Comparison of ENCODE assay signal across 1 cellular context in the genomic region with DNA sequence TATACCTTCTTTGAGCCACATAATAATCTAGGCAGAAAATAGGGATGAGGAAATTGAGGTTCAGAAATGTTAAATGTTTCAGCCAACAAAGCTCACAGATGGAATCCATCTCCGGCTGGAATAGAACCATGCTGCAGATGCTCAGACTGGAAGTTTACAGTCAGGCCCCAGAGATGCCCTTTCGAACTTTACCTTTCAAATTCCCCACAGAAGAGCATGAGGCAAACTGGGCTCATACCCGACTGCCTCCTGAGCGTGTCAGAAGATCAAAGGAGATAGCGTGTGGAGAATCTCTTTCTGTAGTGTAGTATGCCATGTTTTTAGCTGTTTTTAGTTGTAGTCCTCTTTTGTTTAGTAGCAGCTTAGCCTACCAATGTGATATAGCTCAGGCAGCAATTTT.
TF ChIP-seq lines count a peak whose summit lies in the region.

No MANE protein-coding gene starts in this region.

TF ChIP-seq in HepG2, 621 proteins besides CTCF, POLR2A, EP300 and RAD21 (continued from another document and continues in another):
- 0 out of 2 replicates have a peak, but pooled peaks have one; percentile 36 for TF ChIP-seq ZNF292 (CRISPR knock-in tag; IDR thresholded peaks at IDR 0.05; ENCODE audit: borderline replicate concordance, low read depth)
- no peak for TF ChIP-seq ZNF616 (CRISPR knock-in tag; IDR thresholded peaks at IDR 0.05; ENCODE audit: low read depth)
- TF ChIP-seq HOXD1 (CRISPR knock-in tag; IDR thresholded peaks at IDR 0.05): no peak
- no peak for TF ChIP-seq ZNF781 (CRISPR knock-in tag; IDR thresholded peaks at IDR 0.05; ENCODE audit: borderline replicate concordance, not compliant biosample characterization)
- no peak for TF ChIP-seq ARID2 (CRISPR knock-in tag; IDR thresholded peaks at IDR 0.05; ENCODE audit: borderline replicate concordance)
- TF ChIP-seq TGIF2 (CRISPR knock-in tag; IDR thresholded peaks at IDR 0.05): no peak
- no peak for TF ChIP-seq SRF (IDR thresholded peaks at IDR 0.05; ENCODE audit: low read depth, low read length)
- TF ChIP-seq SIN3B (IDR thresholded peaks at IDR 0.05; ENCODE audit: low read length): no peak
- no peak for TF ChIP-seq ATRX (CRISPR knock-in tag; IDR thresholded peaks at IDR 0.05; ENCODE audit: borderline replicate concordance)
- TF ChIP-seq POLR2AphosphoS5 (IDR thresholded peaks at IDR 0.05; ENCODE audit: low read depth, low read length): no peak
- no peak for TF ChIP-seq ZNF607 (CRISPR knock-in tag; IDR thresholded peaks at IDR 0.05; ENCODE audit: borderline replicate concordance)
- no peak for TF ChIP-seq CREM (IDR thresholded peaks at IDR 0.05)
- TF ChIP-seq CREM (CRISPR knock-in tag; IDR thresholded peaks at IDR 0.05): no peak
- no peak for TF ChIP-seq ZNF468 (CRISPR knock-in tag; IDR thresholded peaks at IDR 0.05)
- no peak for TF ChIP-seq SAFB2 (CRISPR knock-in tag; IDR thresholded peaks at IDR 0.05; ENCODE audit: borderline replicate concordance, low read depth)
- TF ChIP-seq, protein P1, sequence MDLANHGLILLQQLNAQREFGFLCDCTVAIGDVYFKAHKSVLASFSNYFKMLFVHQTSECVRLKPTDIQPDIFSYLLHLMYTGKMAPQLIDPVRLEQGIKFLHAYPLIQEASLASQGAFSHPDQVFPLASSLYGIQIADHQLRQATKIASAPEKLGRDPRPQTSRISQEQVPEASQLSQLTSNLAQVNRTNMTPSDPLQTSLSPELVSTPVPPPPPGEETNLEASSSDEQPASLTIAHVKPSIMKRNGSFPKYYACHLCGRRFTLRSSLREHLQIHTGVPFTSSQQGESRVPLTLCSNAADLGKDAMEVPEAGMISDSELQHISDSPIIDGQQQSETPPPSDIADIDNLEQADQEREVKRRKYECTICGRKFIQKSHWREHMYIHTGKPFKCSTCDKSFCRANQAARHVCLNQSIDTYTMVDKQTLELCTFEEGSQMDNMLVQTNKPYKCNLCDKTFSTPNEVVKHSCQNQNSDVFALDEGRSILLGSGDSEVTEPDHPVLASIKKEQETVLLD (CRISPR knock-in tag; IDR thresholded peaks at IDR 0.05; ENCODE audit: low read depth): no peak
- TF ChIP-seq RXRA (CRISPR knock-in tag; IDR thresholded peaks at IDR 0.05): peak; percentile 20; the same call in 1 of the 2 replicates
- TF ChIP-seq ZNF496 (CRISPR knock-in tag; IDR thresholded peaks at IDR 0.05; ENCODE audit: insufficient replicate concordance): no peak
- TF ChIP-seq HNF4G (IDR thresholded peaks at IDR 0.05; ENCODE audit: borderline replicate concordance, low read depth, low read length): peak; percentile 63
- TF ChIP-seq HNF4G (CRISPR knock-in tag; IDR thresholded peaks at IDR 0.05; ENCODE audit: borderline replicate concordance, low read depth): no peak
- no peak for TF ChIP-seq HMG20A (CRISPR knock-in tag; IDR thresholded peaks at IDR 0.05; ENCODE audit: borderline replicate concordance)
- 0 out of 2 replicates have a peak, but pooled peaks have one; percentile 15 for TF ChIP-seq FOXO1 (CRISPR knock-in tag; IDR thresholded peaks at IDR 0.05)
- no peak for TF ChIP-seq KMT2B (CRISPR knock-in tag; IDR thresholded peaks at IDR 0.05)
- TF ChIP-seq KDM2A (CRISPR knock-in tag; IDR thresholded peaks at IDR 0.05; ENCODE audit: borderline replicate concordance, low read depth): no peak
- no peak for TF ChIP-seq ZBTB3 (CRISPR knock-in tag; IDR thresholded peaks at IDR 0.05; ENCODE audit: borderline replicate concordance, low read depth)
- TF ChIP-seq ZNF790 (CRISPR knock-in tag; IDR thresholded peaks at IDR 0.05; ENCODE audit: borderline replicate concordance): no peak
- TF ChIP-seq, protein P2, sequence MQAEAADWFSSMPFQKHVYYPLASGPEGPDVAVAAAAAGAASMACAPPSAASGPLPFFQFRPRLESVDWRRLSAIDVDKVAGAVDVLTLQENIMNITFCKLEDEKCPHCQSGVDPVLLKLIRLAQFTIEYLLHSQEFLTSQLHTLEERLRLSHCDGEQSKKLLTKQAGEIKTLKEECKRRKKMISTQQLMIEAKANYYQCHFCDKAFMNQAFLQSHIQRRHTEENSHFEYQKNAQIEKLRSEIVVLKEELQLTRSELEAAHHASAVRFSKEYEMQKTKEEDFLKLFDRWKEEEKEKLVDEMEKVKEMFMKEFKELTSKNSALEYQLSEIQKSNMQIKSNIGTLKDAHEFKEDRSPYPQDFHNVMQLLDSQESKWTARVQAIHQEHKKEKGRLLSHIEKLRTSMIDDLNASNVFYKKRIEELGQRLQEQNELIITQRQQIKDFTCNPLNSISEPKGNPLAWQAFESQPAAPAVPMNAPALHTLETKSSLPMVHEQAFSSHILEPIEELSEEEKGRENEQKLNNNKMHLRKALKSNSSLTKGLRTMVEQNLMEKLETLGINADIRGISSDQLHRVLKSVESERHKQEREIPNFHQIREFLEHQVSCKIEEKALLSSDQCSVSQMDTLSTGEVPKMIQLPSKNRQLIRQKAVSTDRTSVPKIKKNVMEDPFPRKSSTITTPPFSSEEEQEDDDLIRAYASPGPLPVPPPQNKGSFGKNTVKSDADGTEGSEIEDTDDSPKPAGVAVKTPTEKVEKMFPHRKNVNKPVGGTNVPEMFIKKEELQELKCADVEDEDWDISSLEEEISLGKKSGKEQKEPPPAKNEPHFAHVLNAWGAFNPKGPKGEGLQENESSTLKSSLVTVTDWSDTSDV (CRISPR knock-in tag; IDR thresholded peaks at IDR 0.05): no peak
- TF ChIP-seq STAG1 (CRISPR knock-in tag; IDR thresholded peaks at IDR 0.05): no peak
- no peak for TF ChIP-seq CHD4 (IDR thresholded peaks at IDR 0.05; ENCODE audit: borderline replicate concordance, low read length)
- no peak for TF ChIP-seq ZZZ3 (CRISPR knock-in tag; IDR thresholded peaks at IDR 0.05; ENCODE audit: borderline replicate concordance)
- no peak for TF ChIP-seq SP4 (CRISPR knock-in tag; IDR thresholded peaks at IDR 0.05)
- TF ChIP-seq SOX6 (IDR thresholded peaks at IDR 0.05): no peak
- TF ChIP-seq SOX6 (CRISPR knock-in tag; IDR thresholded peaks at IDR 0.05): no peak
- TF ChIP-seq U2AF2 (IDR thresholded peaks at IDR 0.05; ENCODE audit: low read depth, low read length): no peak
- TF ChIP-seq BCL6 (CRISPR knock-in tag; IDR thresholded peaks at IDR 0.05): no peak
- TF ChIP-seq TBL1XR1 (IDR thresholded peaks at IDR 0.05; ENCODE audit: borderline replicate concordance, low read length, partially characterized antibody): no peak
- no peak for TF ChIP-seq MAZ (IDR thresholded peaks at IDR 0.05; ENCODE audit: borderline replicate concordance, low read depth, low read length)
- TF ChIP-seq MAZ (CRISPR knock-in tag; IDR thresholded peaks at IDR 0.05; ENCODE audit: low read depth): no peak
- TF ChIP-seq, protein P3, sequence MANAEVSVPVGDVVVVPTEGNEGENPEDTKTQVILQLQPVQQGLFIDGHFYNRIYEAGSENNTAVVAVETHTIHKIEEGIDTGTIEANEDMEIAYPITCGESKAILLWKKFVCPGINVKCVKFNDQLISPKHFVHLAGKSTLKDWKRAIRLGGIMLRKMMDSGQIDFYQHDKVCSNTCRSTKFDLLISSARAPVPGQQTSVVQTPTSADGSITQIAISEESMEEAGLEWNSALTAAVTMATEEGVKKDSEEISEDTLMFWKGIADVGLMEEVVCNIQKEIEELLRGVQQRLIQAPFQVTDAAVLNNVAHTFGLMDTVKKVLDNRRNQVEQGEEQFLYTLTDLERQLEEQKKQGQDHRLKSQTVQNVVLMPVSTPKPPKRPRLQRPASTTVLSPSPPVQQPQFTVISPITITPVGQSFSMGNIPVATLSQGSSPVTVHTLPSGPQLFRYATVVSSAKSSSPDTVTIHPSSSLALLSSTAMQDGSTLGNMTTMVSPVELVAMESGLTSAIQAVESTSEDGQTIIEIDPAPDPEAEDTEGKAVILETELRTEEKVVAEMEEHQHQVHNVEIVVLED (CRISPR knock-in tag; IDR thresholded peaks at IDR 0.05; ENCODE audit: borderline replicate concordance): no peak
- no peak for TF ChIP-seq TARDBP (CRISPR knock-in tag; IDR thresholded peaks at IDR 0.05)
- TF ChIP-seq, protein P4, sequence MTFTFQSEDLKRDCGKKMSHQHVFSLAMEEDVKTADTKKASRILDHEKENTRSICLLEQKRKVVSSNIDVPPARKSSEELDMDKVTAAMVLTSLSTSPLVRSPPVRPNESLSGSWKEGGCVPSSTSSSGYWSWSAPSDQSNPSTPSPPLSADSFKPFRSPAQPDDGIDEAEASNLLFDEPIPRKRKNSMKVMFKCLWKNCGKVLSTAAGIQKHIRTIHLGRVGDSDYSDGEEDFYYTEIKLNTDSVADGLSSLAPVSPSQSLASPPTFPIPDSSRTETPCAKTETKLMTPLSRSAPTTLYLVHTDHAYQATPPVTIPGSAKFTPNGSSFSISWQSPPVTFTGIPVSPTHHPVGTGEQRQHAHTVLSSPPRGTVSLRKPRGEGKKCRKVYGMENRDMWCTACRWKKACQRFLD (CRISPR knock-in tag; IDR thresholded peaks at IDR 0.05; ENCODE audit: borderline replicate concordance): no peak
- TF ChIP-seq PCBP1 (IDR thresholded peaks at IDR 0.05; ENCODE audit: borderline replicate concordance, low read depth, low read length): no peak
- no peak for TF ChIP-seq RORA (CRISPR knock-in tag; IDR thresholded peaks at IDR 0.05)
- peak; percentile 62; the same call in 1 of the 2 replicates for TF ChIP-seq ZNF331 (CRISPR knock-in tag; IDR thresholded peaks at IDR 0.05)
- TF ChIP-seq KDM6A (CRISPR knock-in tag; IDR thresholded peaks at IDR 0.05; ENCODE audit: low read depth): peak; percentile 55; the same call in 1 of the 2 replicates
- no peak for TF ChIP-seq KLF9 (CRISPR knock-in tag; IDR thresholded peaks at IDR 0.05; ENCODE audit: low read depth)
- no peak for TF ChIP-seq ZNF816 (CRISPR knock-in tag; IDR thresholded peaks at IDR 0.05; ENCODE audit: borderline replicate concordance)
- TF ChIP-seq, protein P5, sequence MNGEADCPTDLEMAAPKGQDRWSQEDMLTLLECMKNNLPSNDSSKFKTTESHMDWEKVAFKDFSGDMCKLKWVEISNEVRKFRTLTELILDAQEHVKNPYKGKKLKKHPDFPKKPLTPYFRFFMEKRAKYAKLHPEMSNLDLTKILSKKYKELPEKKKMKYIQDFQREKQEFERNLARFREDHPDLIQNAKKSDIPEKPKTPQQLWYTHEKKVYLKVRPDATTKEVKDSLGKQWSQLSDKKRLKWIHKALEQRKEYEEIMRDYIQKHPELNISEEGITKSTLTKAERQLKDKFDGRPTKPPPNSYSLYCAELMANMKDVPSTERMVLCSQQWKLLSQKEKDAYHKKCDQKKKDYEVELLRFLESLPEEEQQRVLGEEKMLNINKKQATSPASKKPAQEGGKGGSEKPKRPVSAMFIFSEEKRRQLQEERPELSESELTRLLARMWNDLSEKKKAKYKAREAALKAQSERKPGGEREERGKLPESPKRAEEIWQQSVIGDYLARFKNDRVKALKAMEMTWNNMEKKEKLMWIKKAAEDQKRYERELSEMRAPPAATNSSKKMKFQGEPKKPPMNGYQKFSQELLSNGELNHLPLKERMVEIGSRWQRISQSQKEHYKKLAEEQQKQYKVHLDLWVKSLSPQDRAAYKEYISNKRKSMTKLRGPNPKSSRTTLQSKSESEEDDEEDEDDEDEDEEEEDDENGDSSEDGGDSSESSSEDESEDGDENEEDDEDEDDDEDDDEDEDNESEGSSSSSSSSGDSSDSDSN (CRISPR knock-in tag; IDR thresholded peaks at IDR 0.05): no peak
- no peak for TF ChIP-seq CBX2 (IDR thresholded peaks at IDR 0.05; ENCODE audit: low read depth, low read length)
- no peak for TF ChIP-seq CBX2 (CRISPR knock-in tag; IDR thresholded peaks at IDR 0.05; ENCODE audit: low read depth)
- TF ChIP-seq ARNT (IDR thresholded peaks at IDR 0.05): no peak
- TF ChIP-seq ZNF629 (CRISPR knock-in tag; conservative IDR thresholded peaks at IDR 0.05): peak; percentile 49; the same call in 1 of the 2 replicates
- peak; percentile 64 for TF ChIP-seq ZNF644 (CRISPR knock-in tag; IDR thresholded peaks at IDR 0.05; ENCODE audit: low read depth)
- no peak for TF ChIP-seq KAT7 (CRISPR knock-in tag; IDR thresholded peaks at IDR 0.05; ENCODE audit: borderline replicate concordance)
- TF ChIP-seq, protein P6, sequence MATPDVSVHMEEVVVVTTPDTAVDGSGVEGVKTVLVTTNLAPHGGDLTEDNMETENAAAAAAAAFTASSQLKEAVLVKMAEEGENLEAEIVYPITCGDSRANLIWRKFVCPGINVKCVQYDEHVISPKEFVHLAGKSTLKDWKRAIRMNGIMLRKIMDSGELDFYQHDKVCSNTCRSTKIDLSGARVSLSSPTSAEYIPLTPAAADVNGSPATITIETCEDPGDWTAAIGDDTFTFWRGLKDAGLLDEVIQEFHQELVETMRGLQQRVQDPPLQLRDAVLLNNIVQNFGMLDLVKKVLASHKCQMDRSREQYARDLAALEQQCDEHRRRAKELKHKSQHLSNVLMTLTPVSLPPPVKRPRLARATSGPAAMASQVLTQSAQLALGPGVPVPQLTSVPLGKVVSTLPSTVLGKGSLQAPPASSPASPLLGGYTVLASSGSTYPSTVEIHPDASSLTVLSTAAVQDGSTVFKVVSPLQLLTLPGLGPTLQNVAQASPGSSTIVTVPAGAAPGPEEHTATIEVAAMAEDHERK (CRISPR knock-in tag; IDR thresholded peaks at IDR 0.05; ENCODE audit: low read depth): no peak
- no peak for TF ChIP-seq ZNF7 (CRISPR knock-in tag; IDR thresholded peaks at IDR 0.05)
- TF ChIP-seq PRMT3 (CRISPR knock-in tag; IDR thresholded peaks at IDR 0.05; ENCODE audit: borderline replicate concordance, low read depth): no peak
- no peak for TF ChIP-seq ZNF382 (CRISPR knock-in tag; IDR thresholded peaks at IDR 0.05; ENCODE audit: borderline replicate concordance)
- TF ChIP-seq, protein P7, sequence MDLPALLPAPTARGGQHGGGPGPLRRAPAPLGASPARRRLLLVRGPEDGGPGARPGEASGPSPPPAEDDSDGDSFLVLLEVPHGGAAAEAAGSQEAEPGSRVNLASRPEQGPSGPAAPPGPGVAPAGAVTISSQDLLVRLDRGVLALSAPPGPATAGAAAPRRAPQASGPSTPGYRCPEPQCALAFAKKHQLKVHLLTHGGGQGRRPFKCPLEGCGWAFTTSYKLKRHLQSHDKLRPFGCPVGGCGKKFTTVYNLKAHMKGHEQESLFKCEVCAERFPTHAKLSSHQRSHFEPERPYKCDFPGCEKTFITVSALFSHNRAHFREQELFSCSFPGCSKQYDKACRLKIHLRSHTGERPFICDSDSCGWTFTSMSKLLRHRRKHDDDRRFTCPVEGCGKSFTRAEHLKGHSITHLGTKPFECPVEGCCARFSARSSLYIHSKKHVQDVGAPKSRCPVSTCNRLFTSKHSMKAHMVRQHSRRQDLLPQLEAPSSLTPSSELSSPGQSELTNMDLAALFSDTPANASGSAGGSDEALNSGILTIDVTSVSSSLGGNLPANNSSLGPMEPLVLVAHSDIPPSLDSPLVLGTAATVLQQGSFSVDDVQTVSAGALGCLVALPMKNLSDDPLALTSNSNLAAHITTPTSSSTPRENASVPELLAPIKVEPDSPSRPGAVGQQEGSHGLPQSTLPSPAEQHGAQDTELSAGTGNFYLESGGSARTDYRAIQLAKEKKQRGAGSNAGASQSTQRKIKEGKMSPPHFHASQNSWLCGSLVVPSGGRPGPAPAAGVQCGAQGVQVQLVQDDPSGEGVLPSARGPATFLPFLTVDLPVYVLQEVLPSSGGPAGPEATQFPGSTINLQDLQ (CRISPR knock-in tag; IDR thresholded peaks at IDR 0.05): no peak
- TF ChIP-seq RAD51 (IDR thresholded peaks at IDR 0.05; ENCODE audit: borderline replicate concordance): no peak
- TF ChIP-seq NR3C1 (CRISPR knock-in tag; IDR thresholded peaks at IDR 0.05): no peak
- no peak for TF ChIP-seq HOXA3 (CRISPR knock-in tag; IDR thresholded peaks at IDR 0.05)
- TF ChIP-seq ZMYM3 (CRISPR knock-in tag; IDR thresholded peaks at IDR 0.05): no peak
- TF ChIP-seq GFI1 (CRISPR knock-in tag; IDR thresholded peaks at IDR 0.05; ENCODE audit: borderline replicate concordance): no peak
- no peak for TF ChIP-seq MEIS1 (CRISPR knock-in tag; IDR thresholded peaks at IDR 0.05; ENCODE audit: borderline replicate concordance)
- TF ChIP-seq U2AF1 (optimal IDR thresholded peaks at IDR 0.05; ENCODE audit: low read depth, low read length): no peak
